Comparison of ENCODE assay signal across 1 cellular context in genomic region chr16:23699100-23699499, GRCh38.
TF ChIP-seq lines count a peak whose summit lies in the region.

No MANE protein-coding gene starts in this region.

TF ChIP-seq in GM12878, 131 proteins besides CTCF, POLR2A, EP300 and RAD21:
- TF ChIP-seq HSF1 (IDR thresholded peaks at IDR 0.05; ENCODE audit: low read depth, low read length) (no peak), SRF (IDR thresholded peaks at IDR 0.05; ENCODE audit: low read depth in 2 of 2, low read length in 2 of 2) (peak; percentile 90 to 92), SPI1 (IDR thresholded peaks at IDR 0.05; ENCODE audit: borderline replicate concordance, insufficient read depth, low read depth, low read length) (peak; percentile 78)
TF ChIP-seq in GM12878: peak in this region for 2.
